ENCODE assay signal across 1 cellular context in the genomic region with DNA sequence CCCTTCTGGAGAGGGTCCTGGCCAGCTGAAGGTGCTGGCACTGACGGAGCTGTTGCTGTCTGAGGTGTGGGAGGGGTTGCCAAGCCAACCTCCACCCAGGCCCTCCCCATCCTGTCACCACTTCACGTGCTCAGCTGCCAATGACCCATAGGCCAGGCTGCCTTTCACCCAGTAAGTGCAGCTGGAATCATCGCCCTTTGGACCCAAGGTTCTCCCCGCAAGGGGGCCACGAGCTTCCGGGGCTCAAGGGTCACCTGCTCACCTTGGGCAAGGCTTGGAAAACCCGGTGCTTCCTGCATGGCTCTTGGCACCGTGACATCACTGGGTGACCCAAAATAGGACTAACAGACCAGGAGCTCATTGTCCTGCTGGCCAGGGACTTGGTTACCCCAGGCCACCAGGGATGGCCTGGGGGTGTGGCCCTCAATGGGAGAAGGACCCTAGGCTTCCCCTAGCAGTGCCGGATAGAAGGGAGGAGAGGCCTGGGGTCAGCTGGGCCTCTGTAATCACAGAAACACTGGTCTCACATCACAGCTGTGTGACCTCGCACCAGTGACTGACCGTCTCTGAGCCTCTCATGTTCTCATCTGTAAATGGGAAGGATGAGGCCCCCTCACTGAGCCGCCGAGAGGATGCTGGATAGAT.
A peak's percentile ranks its signal among the peaks of the same experiment; 100 is the strongest.
TF ChIP-seq lines count a peak whose summit lies in the region.

No MANE protein-coding gene starts in this region.

TF ChIP-seq in HepG2, 621 proteins besides CTCF, POLR2A, EP300 and RAD21 (continued from another document):
- TF ChIP-seq, protein P1, sequence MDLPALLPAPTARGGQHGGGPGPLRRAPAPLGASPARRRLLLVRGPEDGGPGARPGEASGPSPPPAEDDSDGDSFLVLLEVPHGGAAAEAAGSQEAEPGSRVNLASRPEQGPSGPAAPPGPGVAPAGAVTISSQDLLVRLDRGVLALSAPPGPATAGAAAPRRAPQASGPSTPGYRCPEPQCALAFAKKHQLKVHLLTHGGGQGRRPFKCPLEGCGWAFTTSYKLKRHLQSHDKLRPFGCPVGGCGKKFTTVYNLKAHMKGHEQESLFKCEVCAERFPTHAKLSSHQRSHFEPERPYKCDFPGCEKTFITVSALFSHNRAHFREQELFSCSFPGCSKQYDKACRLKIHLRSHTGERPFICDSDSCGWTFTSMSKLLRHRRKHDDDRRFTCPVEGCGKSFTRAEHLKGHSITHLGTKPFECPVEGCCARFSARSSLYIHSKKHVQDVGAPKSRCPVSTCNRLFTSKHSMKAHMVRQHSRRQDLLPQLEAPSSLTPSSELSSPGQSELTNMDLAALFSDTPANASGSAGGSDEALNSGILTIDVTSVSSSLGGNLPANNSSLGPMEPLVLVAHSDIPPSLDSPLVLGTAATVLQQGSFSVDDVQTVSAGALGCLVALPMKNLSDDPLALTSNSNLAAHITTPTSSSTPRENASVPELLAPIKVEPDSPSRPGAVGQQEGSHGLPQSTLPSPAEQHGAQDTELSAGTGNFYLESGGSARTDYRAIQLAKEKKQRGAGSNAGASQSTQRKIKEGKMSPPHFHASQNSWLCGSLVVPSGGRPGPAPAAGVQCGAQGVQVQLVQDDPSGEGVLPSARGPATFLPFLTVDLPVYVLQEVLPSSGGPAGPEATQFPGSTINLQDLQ (CRISPR knock-in tag; IDR thresholded peaks at IDR 0.05), result peak; percentile 79
- peak; percentile 99 for TF ChIP-seq SAP130 (CRISPR knock-in tag; IDR thresholded peaks at IDR 0.05; ENCODE audit: low read depth)
